In genomic region chr14:103059556-103059955, GRCh38 we compare ENCODE assay signal across 31 cellular contexts. TPM values are rescaled to one million over a fixed set of nuclear protein-coding genes. Genes with fewer than 3 reads are reported as not detected.
DNase-seq lines count a peak whose midpoint lies in the region; ATAC-seq, FAIRE-seq and TF ChIP-seq lines count a peak whose summit lies in the region.
"Had no signal": no experiment of that assay in that cellular context is flagged by ENCODE, and none has a peak within 500 bp of the region (broad histone marks: within the 10 kb centered on the region; RNA-seq: fewer than 3 reads in every experiment).

No MANE protein-coding gene starts in this region.

- H2BK120ac ChIP-seq in trophoblast cell (ENCODE audit: insufficient read depth, low read length, poor library complexity): no peak overlapping the region

- no peak overlapping the region for H2AK5ac ChIP-seq in trophoblast cell (ENCODE audit: low read length)

- BruUV-seq in A673 (replicated peaks; lab: Mats Ljungman, UMichigan): no TSS peak

- H3K79me1 ChIP-seq in trophoblast cell (ENCODE audit: low read length): peaks cover 14% of the 10 kb centered on the region

- H3K36me3 ChIP-seq in hepatocyte (replicated peaks; ENCODE audit: insufficient read depth, low read depth) (no peaks in the 10 kb centered on the region), trophoblast cell (ENCODE audit: control insufficient read depth in 1 of 2, insufficient read depth in 2 of 2, low read length in 2 of 2) (no peaks in the 10 kb centered on the region), pancreas (no peaks in the 10 kb centered on the region), A673 (ENCODE audit: insufficient read depth, low read length, poor library complexity, severe bottlenecking) (no peaks in the 10 kb centered on the region)
- H3K36me3 ChIP-seq: BE2C had no signal

- H4K8ac ChIP-seq in trophoblast cell (ENCODE audit: low read depth, low read length): no peak overlapping the region

- no peak overlapping the region for H2AFZ ChIP-seq in hepatocyte
- no peak overlapping the region for H2AFZ ChIP-seq in trophoblast cell (ENCODE audit: insufficient read depth, low read length, poor library complexity)

- H3K4me3 ChIP-seq in AG10803 (ENCODE audit: low read length) (peak overlapping the region; percentile 12; the same call in 1 of the 2 replicates), hepatocyte (no peak overlapping the region), trophoblast cell (ENCODE audit: low read depth, low read length) (no peak overlapping the region), pancreas (no peak overlapping the region), A673 (ENCODE audit: low read depth, low read length, poor library complexity, severe bottlenecking) (no peak overlapping the region)

- H3K9me2 ChIP-seq in hepatocyte (replicated peaks; ENCODE audit: insufficient read depth): no peaks in the 10 kb centered on the region

- FAIRE-seq in pancreas (lab: Jason Lieb, UNC): no peak
- FAIRE-seq: colon, GM12892 had no signal

- H3K4me1 ChIP-seq in hepatocyte (ENCODE audit: insufficient read depth) (peaks cover 32% of the 10 kb centered on the region), trophoblast cell (ENCODE audit: control insufficient read depth in 1 of 2, insufficient read depth in 2 of 2, low read length in 2 of 2) (peaks cover 3 to 10% of the 10 kb centered on the region in 2 experiments), pancreas (peaks cover 0 to 16% (median 10%) of the 10 kb centered on the region in 3 donors), A673 (ENCODE audit: insufficient read depth, low read length, poor library complexity, severe bottlenecking) (peaks cover 19% of the 10 kb centered on the region)
- H3K4me1 ChIP-seq: BE2C had no signal

- no peak overlapping the region for H4K91ac ChIP-seq in trophoblast cell (ENCODE audit: low read depth, low read length)

- H2BK5ac ChIP-seq in trophoblast cell (ENCODE audit: low read depth, low read length, poor library complexity): no peak overlapping the region

- peaks cover 19% of the 10 kb centered on the region for H4K20me1 ChIP-seq in hepatocyte (ENCODE audit: insufficient read depth, poor library complexity, severe bottlenecking)

- H3K23ac ChIP-seq in trophoblast cell (ENCODE audit: low read length): no peak overlapping the region

- no peak overlapping the region for H2BK12ac ChIP-seq in trophoblast cell (ENCODE audit: low read length)

- no peak overlapping the region for H3K4ac ChIP-seq in trophoblast cell (ENCODE audit: low read depth, low read length)

- ATAC-seq in GM21423 (IDR thresholded peaks at IDR 0.05; ENCODE audit: unreplicated experiment): no peak
- no peak for ATAC-seq in pancreas
- no peak for ATAC-seq in left colon
- ATAC-seq: activated CD8-positive, alpha-beta T cell treated with anti-CD3 and anti-CD28 coated beads for 36 hours; stimulated activated naive CD8-positive, alpha-beta T cell treated with anti-CD3 and anti-CD28 coated beads, Interleukin-15, Interleukin-2, amounts not matched to agents 100 U/mL and 50 U/mL, for 24 hours had no signal

- H3K27me3 ChIP-seq in hepatocyte (no peaks in the 10 kb centered on the region), trophoblast cell (ENCODE audit: insufficient read depth, low read length) (no peaks in the 10 kb centered on the region), pancreas (no peaks in the 10 kb centered on the region), A673 (replicated peaks; ENCODE audit: insufficient read depth, low read depth, low read length, poor library complexity) (no peaks in the 10 kb centered on the region)
- H3K27me3 ChIP-seq: BE2C had no signal

- DNase-seq in AG10803 (ENCODE audit: low read depth) (no peak), RWPE1 (ENCODE audit: low spot score) (no peak), hepatocyte (ENCODE audit: low spot score) (no peak), trophoblast cell (no peak), pancreas (no peak), A673 (ENCODE audit: low spot score) (no peak), left colon (no peak)
- DNase-seq: ACHN; activated CD8-positive, alpha-beta T cell treated with anti-CD3 and anti-CD28 coated beads for 36 hours; activated naive CD4-positive, alpha-beta T cell treated with anti-CD3 and anti-CD28 coated beads, Interleukin-2, amount 50 U/mL, for 16 hours; BE2C; effector CD4-positive, alpha-beta T cell; HCEC 1CT; immature natural killer cell; Kasumi-1; naive B cell; NCI-H1417 treated with DMSO at 0.1 percent for 48 hours; NCI-H2081; NCI-H2227 treated with DMSO at 0.1 percent for 48 hours; NCI-H526; NK-92 treated with Interleukin-12 subunit alpha and Interleukin-12 subunit beta, amount 100 ng/mL, for 24 hours; SHP77; stimulated activated CD4-positive, alpha-beta T cell treated with anti-CD3 and anti-CD28 coated beads, Interleukin-2, amount 100 ng/mL, for 24 hours; stimulated activated naive CD8-positive, alpha-beta T cell treated with anti-CD3 and anti-CD28 coated beads, Interleukin-15, Interleukin-2, amounts not matched to agents 100 U/mL and 50 U/mL, for 24 hours had no signal

- intact Hi-C loops in pancreas (cut with DNase I): no loop called here
- intact Hi-C loops in A673 (cut with micrococcal nuclease; ENCODE audit: unreplicated experiment): no loop called here
- intact Hi-C loops in left colon (cut with DNase I, micrococcal nuclease): no loop called here

- no peak overlapping the region for H3K14ac ChIP-seq in trophoblast cell (ENCODE audit: low read length)

- H3K9me3 ChIP-seq in hepatocyte (ENCODE audit: low read depth): no peaks in the 10 kb centered on the region
- no peaks in the 10 kb centered on the region for H3K9me3 ChIP-seq in trophoblast cell (ENCODE audit: insufficient read depth, low read depth, low read length)
- no peaks in the 10 kb centered on the region for H3K9me3 ChIP-seq in pancreas
- no peaks in the 10 kb centered on the region for H3K9me3 ChIP-seq in A673 (ENCODE audit: low read depth, low read length, poor library complexity, severe bottlenecking)
- H3K9me3 ChIP-seq: BE2C had no signal

- H3K18ac ChIP-seq in trophoblast cell (ENCODE audit: low read length): peak overlapping the region; percentile 21

- no peak overlapping the region for H3K9ac ChIP-seq in trophoblast cell (ENCODE audit: low read length)

- POLR2A ChIA-PET in RWPE1 (lab: Yijun Ruan, JAX; ENCODE audit: low non-redundant PET): no interaction called here
- POLR2A ChIA-PET in A673 (lab: Charles Lee; ENCODE audit: low non-redundant PET): no interaction called here

- H4K12ac ChIP-seq in trophoblast cell (ENCODE audit: low read depth, low read length): no peak overlapping the region

- no peak for TF ChIP-seq CTCF in AG10803 (conservative IDR thresholded peaks at IDR 0.05; ENCODE audit: low read length)
- TF ChIP-seq CTCF in RWPE1 (conservative IDR thresholded peaks at IDR 0.05; ENCODE audit: low read depth): no peak
- no peak for TF ChIP-seq CTCF in hepatocyte (IDR thresholded peaks at IDR 0.05; ENCODE audit: poor library complexity)
- no peak for TF ChIP-seq CTCF in pancreas (IDR thresholded peaks at IDR 0.05)
- no peak for TF ChIP-seq CTCF in A673 (conservative IDR thresholded peaks at IDR 0.05; ENCODE audit: low read depth, low read length)

- peaks cover 45% of the 10 kb centered on the region for H3K79me2 ChIP-seq in hepatocyte
- peaks cover 14% of the 10 kb centered on the region for H3K79me2 ChIP-seq in trophoblast cell (ENCODE audit: control insufficient read depth, insufficient read depth, low read length, poor library complexity)

- peak overlapping the region; percentile 100 for H3K4me2 ChIP-seq in hepatocyte
- H3K4me2 ChIP-seq in trophoblast cell (ENCODE audit: low read length): no peak overlapping the region

- CTCF ChIA-PET in RWPE1 (lab: Yijun Ruan, JAX): interaction anchor here (0.6 to 1.5 kb wide), 2 partner anchors 15 to 235 kb away, joined by 3 to 9 read pairs; no protein-coding TSS in a partner anchor
- CTCF ChIA-PET in A673 (lab: Charles Lee): no interaction called here

- H3K27ac ChIP-seq in RWPE1: peak overlapping the region; percentile 54
- H3K27ac ChIP-seq in hepatocyte: no peak overlapping the region
- H3K27ac ChIP-seq in trophoblast cell (ENCODE audit: low read depth, low read length): no peak overlapping the region
- H3K27ac ChIP-seq in pancreas: no peak overlapping the region
- H3K27ac ChIP-seq in A673 (ENCODE audit: low read depth, low read length, poor library complexity, severe bottlenecking): no peak overlapping the region

- WGBS in hepatocyte (ENCODE audit: low lambda C conversion rate, missing lambda C conversion rate): 91% methylated on average over 5 of the region's 5 CpGs
- no CpG with 5 or more reads among the region's 5 CpGs for WGBS in trophoblast cell (ENCODE audit: extremely low coverage, insufficient coverage, insufficient read length)
- WGBS in pancreas, 2 donors: 63 to 67% methylated on average over 5 of the region's 5 CpGs

RNA-seq across cellular contexts. Expression of gene CDC42BPB, which starts 2.2 kb away (rescaled TPM):
- total RNA-seq in hepatocyte: 41.7 and 60.6 TPM in 2 replicates
- polyA plus RNA-seq in hepatocyte: 9.4 and 10.2 TPM in 2 replicates
- polyA plus RNA-seq in trophoblast cell (2013): 55.5 and 55.9 TPM in 2 replicates
- total RNA-seq in pancreas: 10 to 100 TPM; 27.2 to 45.5 (median 31.0) TPM
- 10 to 100 TPM; 33.5 to 34.5 TPM for polyA plus RNA-seq in pancreas
- total RNA-seq in A673 (2021): 103 and 106 TPM in 2 replicates
- 10 to 100 TPM; 75.5 to 85.2 TPM for total RNA-seq in left colon
- polyA plus RNA-seq: immature natural killer cell had no signal

RNA-seq across cellular contexts. Expression of gene LBHD2, which starts 24.5 kb away (rescaled TPM):
- not detected in 2 replicates for total RNA-seq in hepatocyte
- polyA plus RNA-seq in hepatocyte: 0.21 TPM in 1 of 2 replicates, not detected in the other
- 0.30 and 0.39 TPM in 2 replicates for polyA plus RNA-seq in trophoblast cell (2013)
- total RNA-seq in pancreas: not detected
- not detected for polyA plus RNA-seq in pancreas
- total RNA-seq in A673 (2021): 0.99 and 2.3 TPM in 2 replicates
- total RNA-seq in left colon: not detected
- total RNA-seq: activated CD8-positive, alpha-beta T cell treated with anti-CD3 and anti-CD28 coated beads for 36 hours; bronchial epithelial cell; G401; glomerular endothelial cell; osteocyte had no signal
- polyA plus RNA-seq: immature natural killer cell had no signal

RNA-seq across cellular contexts. Expression of gene EXOC3L4, which starts 35.0 kb away (rescaled TPM):
- total RNA-seq in hepatocyte (12.4 and 35.3 TPM in 2 replicates), pancreas (1 to 10 TPM in 4 of 6 donors, under 1 TPM in 2; 0.63 to 6.2 (median 1.3) TPM), A673 (2021) (not detected in 2 replicates), left colon (10 to 100 TPM; 13.5 to 27.4 TPM)
- polyA plus RNA-seq in hepatocyte (31.0 and 40.3 TPM in 2 replicates), pancreas (1 to 10 TPM; 5.0 to 8.9 TPM)
- 0.11 and 0.22 TPM in 2 replicates for polyA plus RNA-seq in trophoblast cell (2013)
- total RNA-seq: activated CD8-positive, alpha-beta T cell treated with anti-CD3 and anti-CD28 coated beads for 36 hours; bronchial epithelial cell; glomerular endothelial cell had no signal
- polyA plus RNA-seq: immature natural killer cell had no signal
